1 cellular context compared by ENCODE assay signal in genomic region chr20:37285664-37286374, GRCh38.
TF ChIP-seq lines count a peak whose summit lies in the region.

No MANE protein-coding gene starts in this region.

TF ChIP-seq in HepG2, 621 proteins besides CTCF, POLR2A, EP300 and RAD21 (continued from another document and continues in another):
- TF ChIP-seq ZNF18 (CRISPR knock-in tag; IDR thresholded peaks at IDR 0.05; ENCODE audit: insufficient replicate concordance) (no peak), ZNF33A (CRISPR knock-in tag; IDR thresholded peaks at IDR 0.05; ENCODE audit: borderline replicate concordance) (no peak), CHD2 (IDR thresholded peaks at IDR 0.05; ENCODE audit: low read depth, low read length) (no peak), ZNF232 (CRISPR knock-in tag; IDR thresholded peaks at IDR 0.05; ENCODE audit: borderline replicate concordance) (peak; percentile 83), HBP1 (CRISPR knock-in tag; IDR thresholded peaks at IDR 0.05; ENCODE audit: low read depth) (peak; percentile 84; the same call in 1 of the 2 replicates), SPEN (CRISPR knock-in tag; IDR thresholded peaks at IDR 0.05; ENCODE audit: low read depth) (peak; percentile 70), ZNF564 (CRISPR knock-in tag; IDR thresholded peaks at IDR 0.05) (no peak), ZNF484 (CRISPR knock-in tag; IDR thresholded peaks at IDR 0.05; ENCODE audit: borderline replicate concordance, low read depth) (no peak), ZNF589 (CRISPR knock-in tag; conservative IDR thresholded peaks at IDR 0.05) (peak; percentile 58; the same call in 1 of the 2 replicates), YEATS4 (CRISPR knock-in tag; IDR thresholded peaks at IDR 0.05; ENCODE audit: borderline replicate concordance) (peak; percentile 70; the same call in 1 of the 2 replicates), ZBTB21 (CRISPR knock-in tag; IDR thresholded peaks at IDR 0.05) (no peak), TOE1 (CRISPR knock-in tag; IDR thresholded peaks at IDR 0.05) (no peak), MATR3 (CRISPR knock-in tag; IDR thresholded peaks at IDR 0.05) (no peak), CENPX (CRISPR knock-in tag; IDR thresholded peaks at IDR 0.05) (no peak), ZNF678 (CRISPR knock-in tag; IDR thresholded peaks at IDR 0.05) (no peak), ZNF614 (CRISPR knock-in tag; IDR thresholded peaks at IDR 0.05; ENCODE audit: borderline replicate concordance) (peak; percentile 80; the same call in 1 of the 2 replicates), SIN3B (IDR thresholded peaks at IDR 0.05; ENCODE audit: low read length) (no peak), ZNF746 (CRISPR knock-in tag; IDR thresholded peaks at IDR 0.05) (no peak), ATF4 (CRISPR knock-in tag; IDR thresholded peaks at IDR 0.05) (peak in 1 of 2 experiments; percentile 64; a peak in 2 of 4 replicates), ZNF605 (CRISPR knock-in tag; IDR thresholded peaks at IDR 0.05) (0 out of 2 replicates have a peak, but pooled peaks have one; percentile 21), MIER3 (CRISPR knock-in tag; IDR thresholded peaks at IDR 0.05; ENCODE audit: borderline replicate concordance) (peak; percentile 81), AGO2 (optimal IDR thresholded peaks at IDR 0.05; ENCODE audit: low read depth, low read length) (no peak), FOXA3 (CRISPR knock-in tag; IDR thresholded peaks at IDR 0.05) (peak; percentile 91), SMAD9 (CRISPR knock-in tag; IDR thresholded peaks at IDR 0.05) (no peak), KLF15 (CRISPR knock-in tag; IDR thresholded peaks at IDR 0.05; ENCODE audit: borderline replicate concordance) (no peak), NR2F6 (IDR thresholded peaks at IDR 0.05) (peak; percentile 93), NR2F6 (CRISPR knock-in tag; IDR thresholded peaks at IDR 0.05) (peak; percentile 97), RARG (CRISPR knock-in tag; IDR thresholded peaks at IDR 0.05; ENCODE audit: low read depth) (no peak), PITX1 (CRISPR knock-in tag; IDR thresholded peaks at IDR 0.05) (peak; percentile 86), RFXAP (CRISPR knock-in tag; IDR thresholded peaks at IDR 0.05; ENCODE audit: borderline replicate concordance) (no peak), JARID2 (CRISPR knock-in tag; IDR thresholded peaks at IDR 0.05; ENCODE audit: insufficient replicate concordance) (no peak), TEAD3 (CRISPR knock-in tag; optimal IDR thresholded peaks at IDR 0.05; ENCODE audit: borderline replicate concordance) (peak; percentile 87), TEF (CRISPR knock-in tag; IDR thresholded peaks at IDR 0.05) (no peak), ZNF547 (CRISPR knock-in tag; IDR thresholded peaks at IDR 0.05) (no peak), RARA (CRISPR knock-in tag; IDR thresholded peaks at IDR 0.05) (peak; percentile 93), ZFP41 (CRISPR knock-in tag; IDR thresholded peaks at IDR 0.05; ENCODE audit: borderline replicate concordance) (no peak), KLF12 (CRISPR knock-in tag; IDR thresholded peaks at IDR 0.05; ENCODE audit: borderline replicate concordance) (0 out of 2 replicates have a peak, but pooled peaks have one; percentile 22), U2AF2 (IDR thresholded peaks at IDR 0.05; ENCODE audit: low read depth, low read length) (no peak), E2F2 (CRISPR knock-in tag; IDR thresholded peaks at IDR 0.05; ENCODE audit: borderline replicate concordance) (no peak), ZNF766 (CRISPR knock-in tag; IDR thresholded peaks at IDR 0.05; ENCODE audit: borderline replicate concordance) (peak; percentile 53; the same call in 1 of the 2 replicates), SMYD3 (CRISPR knock-in tag; IDR thresholded peaks at IDR 0.05) (peak; percentile 88), NR1H2 (CRISPR knock-in tag; IDR thresholded peaks at IDR 0.05; ENCODE audit: borderline replicate concordance, low read depth) (no peak), ZNF292 (CRISPR knock-in tag; IDR thresholded peaks at IDR 0.05; ENCODE audit: borderline replicate concordance, low read depth) (peak; percentile 92; the same call in 1 of the 2 replicates), PRMT3 (CRISPR knock-in tag; IDR thresholded peaks at IDR 0.05; ENCODE audit: borderline replicate concordance, low read depth) (no peak), MNT (IDR thresholded peaks at IDR 0.05) (peak; percentile 68), ZNF354B (CRISPR knock-in tag; IDR thresholded peaks at IDR 0.05) (peak; percentile 65; the same call in 1 of the 2 replicates), TFAP4 (IDR thresholded peaks at IDR 0.05; ENCODE audit: borderline replicate concordance, low read depth) (peak; percentile 99), ZNF281 (CRISPR knock-in tag; IDR thresholded peaks at IDR 0.05; ENCODE audit: borderline replicate concordance) (no peak), ZKSCAN8 (CRISPR knock-in tag; IDR thresholded peaks at IDR 0.05; ENCODE audit: borderline replicate concordance) (peak; percentile 91), MLLT10 (CRISPR knock-in tag; IDR thresholded peaks at IDR 0.05) (no peak), ZNF44 (CRISPR knock-in tag; IDR thresholded peaks at IDR 0.05) (no peak), ZNF543 (CRISPR knock-in tag; IDR thresholded peaks at IDR 0.05) (no peak), GLI4 (CRISPR knock-in tag; IDR thresholded peaks at IDR 0.05; ENCODE audit: borderline replicate concordance) (no peak), TP53 (CRISPR knock-in tag; conservative IDR thresholded peaks at IDR 0.05) (no peak), ZNF556 (CRISPR knock-in tag; IDR thresholded peaks at IDR 0.05; ENCODE audit: borderline replicate concordance) (peak; percentile 45; the same call in 1 of the 2 replicates), KDM6A (CRISPR knock-in tag; IDR thresholded peaks at IDR 0.05; ENCODE audit: low read depth) (peak; percentile 81; the same call in 1 of the 2 replicates), ZZZ3 (CRISPR knock-in tag; IDR thresholded peaks at IDR 0.05; ENCODE audit: borderline replicate concordance) (no peak), HIC2 (CRISPR knock-in tag; IDR thresholded peaks at IDR 0.05; ENCODE audit: low read depth) (no peak), ZNF275 (CRISPR knock-in tag; IDR thresholded peaks at IDR 0.05; ENCODE audit: borderline replicate concordance) (no peak), KAT2B (IDR thresholded peaks at IDR 0.05; ENCODE audit: borderline replicate concordance, low read depth, low read length) (no peak), TOPORS (CRISPR knock-in tag; IDR thresholded peaks at IDR 0.05) (peak; percentile 71; the same call in 1 of the 2 replicates), THAP11 (CRISPR knock-in tag; IDR thresholded peaks at IDR 0.05) (peak; percentile 82), EED (CRISPR knock-in tag; IDR thresholded peaks at IDR 0.05) (no peak)
